ENCODE assay signal across 1 cellular context in the genomic region with DNA sequence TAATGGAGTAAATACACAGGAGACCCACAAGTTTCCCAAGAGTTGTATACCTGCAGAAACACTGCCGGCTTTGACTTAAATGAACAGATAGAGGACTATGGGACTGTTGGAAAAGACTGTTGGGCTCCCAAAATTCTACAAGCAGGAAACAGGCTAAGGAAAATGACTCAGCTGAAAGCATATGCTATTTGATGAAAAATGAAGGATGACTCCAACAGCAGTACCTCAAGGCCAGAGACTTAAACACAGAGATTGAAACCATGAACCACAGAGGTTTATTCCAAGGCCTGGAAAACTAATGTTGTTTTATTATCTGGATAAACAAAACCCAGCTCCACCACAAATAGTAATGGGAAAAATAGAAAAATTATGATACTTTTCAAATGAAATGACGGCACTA.
TF ChIP-seq lines count a peak whose summit lies in the region.

No MANE protein-coding gene starts in this region.

TF ChIP-seq in IMR-90, 13 proteins besides CTCF, POLR2A, EP300 and RAD21 (continued from another document):
- TF ChIP-seq, protein P1, sequence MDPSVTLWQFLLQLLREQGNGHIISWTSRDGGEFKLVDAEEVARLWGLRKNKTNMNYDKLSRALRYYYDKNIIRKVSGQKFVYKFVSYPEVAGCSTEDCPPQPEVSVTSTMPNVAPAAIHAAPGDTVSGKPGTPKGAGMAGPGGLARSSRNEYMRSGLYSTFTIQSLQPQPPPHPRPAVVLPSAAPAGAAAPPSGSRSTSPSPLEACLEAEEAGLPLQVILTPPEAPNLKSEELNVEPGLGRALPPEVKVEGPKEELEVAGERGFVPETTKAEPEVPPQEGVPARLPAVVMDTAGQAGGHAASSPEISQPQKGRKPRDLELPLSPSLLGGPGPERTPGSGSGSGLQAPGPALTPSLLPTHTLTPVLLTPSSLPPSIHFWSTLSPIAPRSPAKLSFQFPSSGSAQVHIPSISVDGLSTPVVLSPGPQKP (IDR thresholded peaks at IDR 0.05; ENCODE audit: borderline replicate concordance, low read depth, low read length) = no peak
- no peak for TF ChIP-seq USF2 (IDR thresholded peaks at IDR 0.05; ENCODE audit: low read depth, low read length)
- no peak for TF ChIP-seq MAZ (IDR thresholded peaks at IDR 0.05; ENCODE audit: borderline replicate concordance, low read depth, low read length)
- TF ChIP-seq MAFK (IDR thresholded peaks at IDR 0.05; ENCODE audit: low read depth, low read length) = no peak
- TF ChIP-seq SMC3 (IDR thresholded peaks at IDR 0.05; ENCODE audit: low read depth, low read length) = no peak
- no peak for TF ChIP-seq FOS (IDR thresholded peaks at IDR 0.05; ENCODE audit: low read depth, low read length)
- TF ChIP-seq MXI1 (IDR thresholded peaks at IDR 0.05; ENCODE audit: borderline replicate concordance, low read depth, low read length) = no peak
- no peak for TF ChIP-seq NFE2L2 (IDR thresholded peaks at IDR 0.05; ENCODE audit: low read depth, low read length)
